Comparison of ENCODE assay signal across 19 cellular contexts in genomic region chr5:1037123-1037670, GRCh38. TPM values are rescaled to one million over a fixed set of nuclear protein-coding genes. Genes with fewer than 3 reads are reported as not detected.
DNase-seq lines count a peak whose midpoint lies in the region; ATAC-seq lines count a peak whose summit lies in the region.
"Had no signal": no experiment of that assay in that cellular context is flagged by ENCODE, and none has a peak within 500 bp of the region (broad histone marks: within the 10 kb centered on the region; RNA-seq: fewer than 3 reads in every experiment).

No MANE protein-coding gene starts in this region.

- H3K27ac ChIP-seq in aorta (ENCODE audit: low read depth in 1 of 2, low read length in 2 of 2): no peak overlapping the region
- H3K27ac ChIP-seq: dorsolateral prefrontal cortex, gastroesophageal sphincter, KMS-11, thyroid gland had no signal

- intact Hi-C loops in Right ventricle myocardium inferior (cut with DNase I): no loop called here
- intact Hi-C loops in cardiac septum (cut with DNase I): no loop called here
- intact Hi-C loops in left colon (cut with DNase I, micrococcal nuclease): no loop called here
- intact Hi-C loops in aorta (cut with DNase I): no loop called here

- no peaks in the 10 kb centered on the region for H3K4me1 ChIP-seq in aorta (ENCODE audit: control insufficient read depth in 1 of 2, insufficient read depth in 2 of 2, low read length in 2 of 2)
- H3K4me1 ChIP-seq: gastroesophageal sphincter, thyroid gland had no signal

- no peaks in the 10 kb centered on the region for H3K36me3 ChIP-seq in aorta (ENCODE audit: control insufficient read depth in 1 of 2, insufficient read depth in 2 of 2, low read length in 1 of 2)
- H3K36me3 ChIP-seq: gastroesophageal sphincter, thyroid gland had no signal

- ATAC-seq in Right ventricle myocardium inferior (no peak), left colon (peak; percentile 30), aorta (ENCODE audit: low FRiP score) (no peak), GM19328 (IDR thresholded peaks at IDR 0.05; ENCODE audit: unreplicated experiment) (no peak), GM19455 (IDR thresholded peaks at IDR 0.05; ENCODE audit: unreplicated experiment) (no peak)
- ATAC-seq: activated CD4-positive, alpha-beta T cell treated with anti-CD3 and anti-CD28 coated beads for 36 hours; gastroesophageal sphincter; sciatic nerve had no signal

- H3K4me3 ChIP-seq in aorta (ENCODE audit: low read length in 2 of 2): no peak overlapping the region
- H3K4me3 ChIP-seq: dorsolateral prefrontal cortex, gastroesophageal sphincter, GM23338, thyroid gland had no signal

- DNase-seq in Right ventricle myocardium inferior (ENCODE audit: missing footprints) (peak; percentile 48), cardiac septum (ENCODE audit: low spot score) (no peak), NCI-H345 (lab: John Stamatoyannopoulos, UW) (peak; percentile 62), left colon (no peak), aorta (peak; percentile 40 to 63)
- DNase-seq in activated CD4-positive, alpha-beta T cell treated with anti-CD3 and anti-CD28 coated beads for 4 hours: no peak
- DNase-seq: activated CD4-positive, alpha-beta T cell treated with anti-CD3 and anti-CD28 coated beads for 36 hours; CD4-positive, alpha-beta memory T cell; EL; nucleus accumbens; stimulated activated naive CD4-positive, alpha-beta T cell; thyroid gland had no signal

- 72% methylated on average over 16 of the region's 16 CpGs for WGBS in aorta, 2 donors

- no peaks in the 10 kb centered on the region for H3K9me3 ChIP-seq in aorta (ENCODE audit: control insufficient read depth, low read length)
- H3K9me3 ChIP-seq: gastroesophageal sphincter, thyroid gland had no signal

- H3K27me3 ChIP-seq in aorta (ENCODE audit: control insufficient read depth in 1 of 2, insufficient read depth in 2 of 2, low read length in 1 of 2): no peaks in the 10 kb centered on the region
- H3K27me3 ChIP-seq: gastroesophageal sphincter, thyroid gland had no signal

RNA-seq across cellular contexts. Expression of gene NKD2, which starts 28.6 kb away (rescaled TPM):
- total RNA-seq in Right ventricle myocardium inferior (4.4 TPM), cardiac septum (3.6 TPM), left colon (1 to 10 TPM; 1.6 TPM), aorta (1 to 10 TPM; 2.8 to 6.8 TPM)
- under 1 TPM in 1 of 2 donors, not detected in 1; 0.10 TPM for polyA plus RNA-seq in aorta
- total RNA-seq: CD4-positive, alpha-beta memory T cell had no signal
- polyA plus RNA-seq: CD4-positive, alpha-beta memory T cell had no signal

Comparison
In these comparisons a context has a peak if more than half of its experiments do, and no peak if none do; other contexts are left out.
1. DNase-seq: peak in Right ventricle myocardium inferior (single experiment), NCI-H345 (single experiment) and aorta (2 of 2); none in cardiac septum (single experiment), left colon (0 of 2) and activated CD4-positive, alpha-beta T cell treated with anti-CD3 and anti-CD28 coated beads for 4 hours (0 of 2).